In genomic region chr6:312704-313485, GRCh38 we compare ENCODE assay signal across 1 cellular context.
TF ChIP-seq lines count a peak whose summit lies in the region.

No MANE protein-coding gene starts in this region.

TF ChIP-seq in HepG2, 621 proteins besides CTCF, POLR2A, EP300 and RAD21 (continued from another document):
- TF ChIP-seq PRDM4 (CRISPR knock-in tag; IDR thresholded peaks at IDR 0.05; ENCODE audit: borderline replicate concordance) (no peak), ZNF354B (CRISPR knock-in tag; IDR thresholded peaks at IDR 0.05) (no peak), ERF (CRISPR knock-in tag; IDR thresholded peaks at IDR 0.05) (no peak)
